Comparison of ENCODE assay signal across 21 cellular contexts in the genomic region with DNA sequence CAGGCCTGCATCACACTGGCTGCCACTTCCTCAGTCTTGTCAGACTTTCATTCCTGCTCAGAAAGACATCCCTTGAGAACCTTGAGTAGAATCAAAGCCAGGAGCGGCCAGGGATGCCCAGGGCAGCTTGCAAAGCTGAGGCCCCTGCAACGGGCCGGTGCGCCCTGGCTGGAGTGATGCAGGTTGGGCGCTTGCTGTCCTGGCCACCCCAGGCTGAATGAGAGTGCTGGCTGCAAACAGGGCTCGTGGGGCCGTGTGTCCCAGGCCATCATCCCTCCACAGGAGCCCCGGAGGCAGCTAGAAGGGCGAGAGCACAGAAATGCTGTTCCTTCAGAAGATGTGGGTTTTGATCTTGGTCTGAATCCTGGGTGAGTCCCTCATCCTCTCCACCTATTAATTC.
"Had no signal": no experiment of that assay in that cellular context is flagged by ENCODE, and none has a peak within 500 bp of the region (broad histone marks: within the 10 kb centered on the region; RNA-seq: fewer than 3 reads in every experiment).

No MANE protein-coding gene starts in this region.

- H3K4me1 ChIP-seq: SJSA1 had no signal

- H3K36me3 ChIP-seq: SJSA1 had no signal

- H3K27ac ChIP-seq: SJSA1, SK-N-MC had no signal

- H3K9me3 ChIP-seq: SJSA1 had no signal

- H3K4me3 ChIP-seq: SJSA1, SK-N-MC had no signal

- DNase-seq: KBM-7, MV-4-11, NCI-H1048, NCI-H1105, NCI-H1417, NCI-H1436 treated with DMSO at 0.1 percent for 48 hours, NCI-H1694, NCI-H187 treated with DMSO at 0.1 percent for 48 hours, NCI-H2029 treated with DMSO at 0.1 percent for 48 hours, NCI-H2171 treated with DMSO at 0.1 percent for 48 hours, NCI-H345, NCI-H446 treated with DMSO at 0.1 percent for 48 hours, NCI-H510A treated with DMSO at 0.1 percent for 48 hours, NCI-H526 treated with DMSO at 0.1 percent for 48 hours, NCI-H748 treated with DMSO at 0.1 percent for 48 hours, Right ventricle myocardium superior, RPMI8226, SIG-M5 had no signal

- FAIRE-seq: RCC 7860 had no signal

- H3K27me3 ChIP-seq: SJSA1 had no signal
